In the genomic region with DNA sequence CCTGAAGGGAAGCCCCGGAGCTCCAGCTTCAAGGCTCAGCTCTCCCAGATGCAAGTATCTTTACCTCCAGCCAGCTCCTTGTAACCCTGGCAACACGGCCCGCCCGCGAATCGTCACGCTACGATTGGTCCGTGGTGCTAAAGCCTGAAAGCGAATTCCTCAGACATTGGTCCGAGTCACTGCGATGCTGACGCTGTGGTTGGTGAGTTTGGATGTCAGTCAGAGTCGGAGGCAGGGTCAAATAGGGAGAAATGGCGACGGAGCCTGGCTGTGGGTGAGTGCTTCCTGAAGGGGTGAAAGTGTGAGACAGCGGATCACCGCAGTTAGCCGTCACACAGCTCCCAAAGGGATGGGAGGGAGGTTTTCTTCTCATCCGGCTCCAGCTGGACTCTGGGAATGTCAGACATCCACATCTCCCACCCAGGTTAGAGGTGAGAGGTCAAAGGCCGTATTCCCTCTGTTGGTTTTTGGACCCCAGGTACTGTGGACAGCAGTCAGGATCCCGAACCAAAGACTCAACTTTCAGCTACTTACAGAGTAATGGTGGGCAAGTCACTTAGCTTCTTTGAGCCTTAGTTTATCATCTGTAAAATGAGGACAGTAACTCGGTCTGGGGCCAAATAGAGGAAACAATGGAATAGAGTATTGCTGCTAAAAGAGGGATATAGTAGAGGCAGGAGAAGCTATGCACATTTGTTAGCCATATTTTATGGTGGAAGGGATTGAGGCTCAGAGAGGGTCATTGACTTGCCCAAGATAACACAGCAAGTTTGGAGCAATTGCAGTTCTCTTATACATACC, we compare ENCODE assay signal across 8 cellular contexts. TPM values are rescaled to one million over a fixed set of nuclear protein-coding genes. Genes with fewer than 3 reads are reported as not detected.
DNase-seq lines count a peak whose midpoint lies in the region; ATAC-seq, FAIRE-seq and TF ChIP-seq lines count a peak whose summit lies in the region.

A gene (plus strand): TSS at position 240 of the 801 bp plus-strand sequence. CDS start 1,366 bp downstream, outside the sequence.

- H3K36me3 ChIP-seq in kidney (ENCODE audit: control insufficient read depth in 1 of 2, insufficient read depth in 2 of 2, low read length in 2 of 2): peaks cover 18 to 28% of the 10 kb centered on the region in 2 donors

- H3K4me3 ChIP-seq in kidney (ENCODE audit: low read length in 2 of 2): peak within 1 kb of the TSS; percentile 81 to 83

- TF ChIP-seq CTCF in chondrocyte (IDR thresholded peaks at IDR 0.05): no peak
- TF ChIP-seq CTCF in kidney (IDR thresholded peaks at IDR 0.05; ENCODE audit: borderline replicate concordance, extremely low read depth, insufficient read depth): no peak

- intact Hi-C loops in kidney (cut with DNase I): no loop called here

- peak; percentile 92 for ATAC-seq in HG03432 (IDR thresholded peaks at IDR 0.05; ENCODE audit: unreplicated experiment)

- peak within 1 kb of the TSS; percentile 93 for H3K27ac Mint-ChIP-seq in chondrocyte (ENCODE audit: unreplicated experiment)

- peak within 1 kb of the TSS; percentile 68 to 92 for H3K9ac ChIP-seq in kidney (ENCODE audit: low read length in 2 of 2)

- H3K27ac ChIP-seq in kidney (ENCODE audit: low read depth in 2 of 2, low read length in 2 of 2): peak within 1 kb of the TSS; percentile 75 to 89

- H3K36me3 Mint-ChIP-seq in chondrocyte (ENCODE audit: low read depth): peaks cover 10% of the 10 kb centered on the region

- peak; percentile 100 for DNase-seq in Ammon's horn (ENCODE audit: low spot score)
- peak; percentile 100 for DNase-seq in NCI-H460 (ENCODE audit: extremely low read depth, low read depth)
- DNase-seq in activated CD4-positive, alpha-beta T cell treated with anti-CD3 and anti-CD28 coated beads for 1 hour: peak; percentile 97
- peak; percentile 99 for DNase-seq in chondrocyte (ENCODE audit: low spot score)
- DNase-seq in kidney: peak; percentile 99
- peak; percentile 94 to 98 for DNase-seq in stimulated activated CD4-positive, alpha-beta T cell treated with anti-CD3 and anti-CD28 coated beads, Interleukin-15, amount 100 ng/mL, for 1 hour (ENCODE audit: low read depth in 1 of 2, low spot score in 1 of 2)

- peak; percentile 98 for FAIRE-seq in kidney (lab: Jason Lieb, UNC)

- H3K4me1 ChIP-seq in kidney (ENCODE audit: control insufficient read depth in 1 of 2, insufficient read depth in 1 of 2, low read depth in 1 of 2, low read length in 2 of 2): peaks cover 0 to 7% of the 10 kb centered on the region in 2 donors

- H3K4me3 Mint-ChIP-seq in chondrocyte (ENCODE audit: unreplicated experiment): peak within 1 kb of the TSS; percentile 85

- TF ChIP-seq POLR2A in GM19193 (IDR thresholded peaks at IDR 0.05; ENCODE audit: extremely low read depth, insufficient read depth, insufficient read length): peak; percentile 92

- H3K9me3 Mint-ChIP-seq in chondrocyte (ENCODE audit: low read depth): no peaks in the 10 kb centered on the region

- no peaks in the 10 kb centered on the region for H3K27me3 Mint-ChIP-seq in chondrocyte (ENCODE audit: low read depth)

- H3K9me3 ChIP-seq in kidney (ENCODE audit: control insufficient read depth in 1 of 2, low read length in 2 of 2): no peaks in the 10 kb centered on the region

- peaks cover 26% of the 10 kb centered on the region for H3K4me1 Mint-ChIP-seq in chondrocyte (ENCODE audit: low read depth)

RNA-seq across cellular contexts. Expression of the gene that starts here (rescaled TPM):
- 11.2 and 11.4 TPM in 2 replicates for total RNA-seq in NCI-H460 (2014; rRNA removed; shearing (Covaris generic))
- polyA plus RNA-seq in NCI-H460 (2014; cell fraction: nucleus; rRNA removed): 4.1 and 5.5 TPM in 2 replicates
- total RNA-seq in chondrocyte: 7.9 to 11.3 TPM (median 8.1 TPM) in 3 replicates
- total RNA-seq in kidney: 13.1 TPM
- 6.7 TPM for polyA plus RNA-seq in kidney (ENCODE audit: insufficient read depth, low read depth, low replicate concordance)

Comparison
In these comparisons a context has a peak if more than half of its experiments do, and no peak if none do; other contexts are left out.
1. Peak in every context shown above with its lines: DNase-seq, ATAC-seq, H3K4me3 ChIP-seq and H3K27ac ChIP-seq.